In genomic region chr2:215777481-215778044, GRCh38 we compare ENCODE assay signal across 15 cellular contexts.
"Had no signal": no experiment of that assay in that cellular context is flagged by ENCODE, and none has a peak within 500 bp of the region (broad histone marks: within the 10 kb centered on the region; RNA-seq: fewer than 3 reads in every experiment).

No MANE protein-coding gene starts in this region.

- H3K36me3 Mint-ChIP-seq: naive thymus-derived CD8-positive, alpha-beta T cell had no signal

- H3K27me3 ChIP-seq: heart left ventricle, left lung, testis, tibial nerve had no signal

- H3K4me3 ChIP-seq: heart left ventricle, left lung, mucosa of descending colon, smooth muscle cell, testis, tibial nerve had no signal

- H3K27ac ChIP-seq: heart left ventricle, left lung, neutrophil, testis, tibial nerve had no signal

- H3K9me3 ChIP-seq: heart left ventricle, left lung, mucosa of descending colon, neutrophil, testis, tibial nerve had no signal

- H3K36me3 ChIP-seq: heart left ventricle, left lung, neutrophil, tibial nerve had no signal

- H3K4me3 Mint-ChIP-seq: dendritic cell treated with granulocyte-macrophage colony-stimulating factor and Interleukin-4, amounts not matched to agents 40 ng/mL and 50 ng/mL, for 4 days; naive thymus-derived CD8-positive, alpha-beta T cell had no signal

- H3K4me2 ChIP-seq: smooth muscle cell had no signal

- ATAC-seq: heart left ventricle; left lung; mucosa of descending colon; naive thymus-derived CD8-positive, alpha-beta T cell had no signal

- H3K27ac Mint-ChIP-seq: dendritic cell treated with granulocyte-macrophage colony-stimulating factor and Interleukin-4, amounts not matched to agents 40 ng/mL and 50 ng/mL, for 4 days; naive thymus-derived CD8-positive, alpha-beta T cell had no signal

- H3K4me1 Mint-ChIP-seq: naive thymus-derived CD8-positive, alpha-beta T cell had no signal

- H3K9me3 Mint-ChIP-seq: dendritic cell treated with granulocyte-macrophage colony-stimulating factor and Interleukin-4, amounts not matched to agents 40 ng/mL and 50 ng/mL, for 4 days; naive thymus-derived CD8-positive, alpha-beta T cell had no signal

- DNase-seq: cerebellar nuclear complex; erythroblast; foreskin melanocyte; heart left ventricle; hippocampal formation; left lung; mucosa of descending colon; naive thymus-derived CD8-positive, alpha-beta T cell; stimulated activated CD4-positive, alpha-beta T cell treated with anti-CD3 and anti-CD28 coated beads, Interleukin-2, amount 100 ng/mL, for 48 hours; stimulated activated naive CD4-positive, alpha-beta T cell treated with Interleukin-2 at 50 U/mL for 16 hours; testis had no signal
